ENCODE assay signal across 8 cellular contexts in the genomic region with DNA sequence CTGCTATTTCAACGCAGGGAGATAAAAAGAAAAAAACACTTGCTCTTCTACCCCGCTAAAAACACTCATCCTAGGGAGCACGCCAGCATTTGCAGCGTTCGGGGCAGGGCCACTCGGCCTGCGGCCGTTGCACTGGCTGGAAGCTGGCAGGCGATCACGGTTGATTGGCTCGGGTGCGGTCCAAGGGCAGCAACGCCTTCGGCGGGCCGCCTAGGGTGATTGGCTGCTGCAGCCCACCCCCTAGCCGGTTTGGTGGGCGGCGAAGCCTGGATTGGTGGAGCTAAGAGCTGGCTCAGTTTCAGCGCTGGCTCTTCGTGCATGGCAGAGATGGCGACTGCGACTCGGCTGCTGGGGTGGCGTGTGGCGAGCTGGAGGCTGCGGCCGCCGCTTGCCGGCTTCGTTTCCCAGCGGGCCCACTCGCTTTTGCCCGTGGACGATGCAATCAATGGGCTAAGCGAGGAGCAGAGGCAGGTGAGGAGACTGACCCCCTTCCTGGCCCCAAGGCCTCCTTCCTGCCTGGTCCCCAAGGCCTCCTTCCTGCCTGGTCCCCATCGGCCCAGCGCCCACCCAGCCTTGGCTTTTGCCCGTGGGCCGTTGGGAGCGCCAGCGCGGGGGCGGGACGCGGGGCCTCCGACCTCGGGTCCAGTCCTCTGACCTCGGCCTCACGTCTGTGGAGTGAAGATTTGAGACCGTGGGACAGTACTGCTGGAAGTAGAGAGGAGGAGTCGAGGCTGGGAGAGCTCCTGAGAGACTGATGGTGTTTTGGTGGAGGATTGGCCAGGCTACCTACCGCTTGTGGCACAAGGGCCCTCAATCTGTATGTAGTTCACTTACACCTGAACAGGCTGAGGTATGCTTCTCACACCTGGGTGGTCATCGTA. TPM values are rescaled to one million over a fixed set of nuclear protein-coding genes. Genes with fewer than 3 reads are reported as not detected.
A peak's percentile ranks its signal among the peaks of the same experiment; 100 is the strongest.
DNase-seq lines count a peak whose midpoint lies in the region; ATAC-seq and TF ChIP-seq lines count a peak whose summit lies in the region.

TSS of gene IVD (plus strand) at position 295 of the 881 bp plus-strand sequence. CDS start at position 328, 33 bp downstream.

- intact Hi-C loops in left colon (cut with DNase I, micrococcal nuclease), result no loop called here

- H3K27me3 Mint-ChIP-seq in activated CD4-positive, alpha-beta T cell treated with anti-CD3 and anti-CD28 coated beads, Interleukin-2, amount 10 ng/mL, durations not matched to agents 7 days and 5 days, result no peaks in the 10 kb centered on the region

- ATAC-seq in GM19324 (IDR thresholded peaks at IDR 0.05; ENCODE audit: low FRiP score, unreplicated experiment) (peak; percentile 91), HG03469 (IDR thresholded peaks at IDR 0.05; ENCODE audit: unreplicated experiment) (peak; percentile 82), left colon (peak; percentile 99)

- H3K36me3 Mint-ChIP-seq in activated CD4-positive, alpha-beta T cell treated with anti-CD3 and anti-CD28 coated beads, Interleukin-2, amount 10 ng/mL, durations not matched to agents 7 days and 5 days (ENCODE audit: low read depth), result peaks cover 12% of the 10 kb centered on the region

- peaks cover 55% of the 10 kb centered on the region for H3K4me1 Mint-ChIP-seq in activated CD4-positive, alpha-beta T cell treated with anti-CD3 and anti-CD28 coated beads, Interleukin-2, amount 10 ng/mL, durations not matched to agents 7 days and 5 days

- CTCF ChIA-PET in activated CD4-positive, alpha-beta T cell treated with anti-CD3 and anti-CD28 coated beads, Interleukin-2, amount 10 ng/mL, durations not matched to agents 7 days and 5 days (lab: Charles Lee), result interaction anchor here (0.8 to 3.0 kb wide), 17 partner anchors 9 to 131 kb away, joined by 3 to 21 read pairs (median 5); partner anchors contain the start of gene KNSTRN

- H3K4me1 ChIP-seq in BE2C, result no peaks in the 10 kb centered on the region

- H3K36me3 ChIP-seq in BE2C, result peaks cover 22% of the 10 kb centered on the region

- no peaks in the 10 kb centered on the region for H3K9me3 ChIP-seq in BE2C

- H3K4me3 ChIP-seq in BE2C (ENCODE audit: low read depth, low read length), result peak within 1 kb of the TSS; percentile 97

- no peaks in the 10 kb centered on the region for H3K9me3 Mint-ChIP-seq in activated CD4-positive, alpha-beta T cell treated with anti-CD3 and anti-CD28 coated beads, Interleukin-2, amount 10 ng/mL, durations not matched to agents 7 days and 5 days

- POLR2A ChIA-PET in activated CD4-positive, alpha-beta T cell treated with anti-CD3 and anti-CD28 coated beads, Interleukin-2, amount 10 ng/mL, durations not matched to agents 7 days and 5 days (lab: Charles Lee), result interaction anchor here (1.1 kb wide), 1 partner anchor 8 kb away, joined by 5 read pairs; no protein-coding TSS in a partner anchor

- H3K4me3 Mint-ChIP-seq in activated CD4-positive, alpha-beta T cell treated with anti-CD3 and anti-CD28 coated beads, Interleukin-2, amount 10 ng/mL, durations not matched to agents 7 days and 5 days, result peak within 1 kb of the TSS; percentile 83

- DNase-seq in BE2C (peak; percentile 98), NCI-H69 (lab: John Stamatoyannopoulos, UW) (peak; percentile 98), cortex of kidney (lab: John Stamatoyannopoulos, UW) (peak; percentile 47), left colon (peak; percentile 94 to 97)
- DNase-seq in activated CD4-positive, alpha-beta T cell treated with anti-CD3 and anti-CD28 coated beads, Interleukin-2, amount 10 ng/mL, durations not matched to agents 7 days and 5 days, result peak; percentile 87
- DNase-seq in stimulated activated CD4-positive, alpha-beta T cell treated with anti-CD3 and anti-CD28 coated beads, Interleukin-1b, Interleukin-23, amount 100 ng/mL, for 48 hours, result peak; percentile 92

- peak within 1 kb of the TSS; percentile 91 for H3K27ac Mint-ChIP-seq in activated CD4-positive, alpha-beta T cell treated with anti-CD3 and anti-CD28 coated beads, Interleukin-2, amount 10 ng/mL, durations not matched to agents 7 days and 5 days

- no peak for TF ChIP-seq CTCF in BE2C (IDR thresholded peaks at IDR 0.05; ENCODE audit: low read depth, low read length)

- no peaks in the 10 kb centered on the region for H3K27me3 ChIP-seq in BE2C

RNA-seq across cellular contexts. Expression of gene IVD, which starts in this region (rescaled TPM):
- 71.8 TPM for polyA plus RNA-seq in BE2C (2012; ENCODE audit: insufficient read depth, insufficient read length, low read depth)
- 10 to 100 TPM; 38.4 to 47.1 TPM for total RNA-seq in activated CD4-positive, alpha-beta T cell treated with anti-CD3 and anti-CD28 coated beads, Interleukin-2, amount 10 ng/mL, durations not matched to agents 7 days and 5 days
- 10 to 100 TPM; 68.8 to 71.5 TPM for total RNA-seq in left colon

Comparison
In these comparisons a context has a peak if more than half of its experiments do, and no peak if none do; other contexts are left out.
1. Peak in every context shown above with its lines: DNase-seq, ATAC-seq and H3K4me3 ChIP-seq.
2. DNase-seq: peak in every context shown above with its lines; median percentile 98 in BE2C; 98 in NCI-H69; 96 in left colon; 92 in stimulated activated CD4-positive, alpha-beta T cell treated with anti-CD3 and anti-CD28 coated beads, Interleukin-1b, Interleukin-23, amount 100 ng/mL, for 48 hours; 87 in activated CD4-positive, alpha-beta T cell treated with anti-CD3 and anti-CD28 coated beads, Interleukin-2, amount 10 ng/mL, durations not matched to agents 7 days and 5 days; 47 in cortex of kidney.